8 cellular contexts compared by ENCODE assay signal in the genomic region with DNA sequence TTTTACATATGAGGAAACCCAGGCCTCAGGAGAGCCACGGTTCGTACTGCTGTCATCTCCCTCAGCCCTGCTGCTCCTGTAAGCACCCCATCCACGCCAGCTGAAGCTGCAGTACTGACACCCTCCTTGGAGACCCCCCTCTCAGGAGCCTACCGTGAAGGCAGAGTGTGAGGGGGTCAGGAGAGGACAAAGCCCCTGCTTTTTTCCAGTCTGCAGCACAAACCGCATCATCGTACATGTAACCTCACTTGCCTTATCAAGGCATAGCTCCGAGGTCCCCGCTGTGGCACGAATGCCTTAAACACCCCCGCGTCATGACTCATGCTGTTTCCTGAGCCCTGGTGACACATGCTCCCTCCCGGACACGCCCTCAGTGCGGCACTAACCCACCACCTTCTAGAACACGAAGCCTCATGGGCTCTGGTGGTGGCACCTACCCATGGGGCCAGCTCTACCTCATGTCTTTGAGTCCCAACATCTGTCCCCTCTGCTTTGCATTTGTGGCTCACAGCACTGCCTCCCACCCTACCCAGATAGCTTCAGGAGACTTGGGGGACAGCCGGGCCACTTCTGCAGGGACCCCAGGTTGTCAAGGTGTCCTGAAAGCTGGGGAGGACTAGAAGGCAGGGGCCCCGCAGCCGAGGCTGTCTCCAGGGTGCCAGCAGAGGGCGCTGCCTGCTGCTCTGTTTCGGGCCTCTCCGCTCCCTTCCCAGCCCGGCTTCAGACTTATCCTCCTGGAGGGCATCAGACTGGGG. TPM values are rescaled to one million over a fixed set of nuclear protein-coding genes. Genes with fewer than 3 reads are reported as not detected.
DNase-seq lines count a peak whose midpoint lies in the region; ATAC-seq and FAIRE-seq lines count a peak whose summit lies in the region.

No MANE protein-coding gene starts in this region.

- H3K9me3 ChIP-seq in skeletal muscle satellite cell (replicated peaks; ENCODE audit: low read length) = no peaks in the 10 kb centered on the region

- H3K4me2 ChIP-seq in skeletal muscle satellite cell (ENCODE audit: low read length) = peak overlapping the region; percentile 67

- FAIRE-seq in HTR-8/SVneo (lab: Jason Lieb, UNC) = peak; percentile 54

- no peaks in the 10 kb centered on the region for H3K27me3 ChIP-seq in skeletal muscle satellite cell (ENCODE audit: control insufficient read depth, insufficient read depth, low read length)

- H3K27ac Mint-ChIP-seq in activated naive CD8-positive, alpha-beta T cell = peak overlapping the region; percentile 100

- H3K27me3 Mint-ChIP-seq in activated naive CD8-positive, alpha-beta T cell = no peaks in the 10 kb centered on the region

- intact Hi-C loops in left ventricle myocardium superior (cut with micrococcal nuclease) = no loop called here

- H3K4me1 Mint-ChIP-seq in activated naive CD8-positive, alpha-beta T cell (ENCODE audit: low read depth) = peaks cover 89% of the 10 kb centered on the region

- peak overlapping the region; percentile 89 for H3K4me3 Mint-ChIP-seq in activated naive CD8-positive, alpha-beta T cell

- H3K9ac ChIP-seq in skeletal muscle satellite cell (ENCODE audit: low read depth, low read length) = peak overlapping the region; percentile 1

- ATAC-seq in left ventricle myocardium superior (peak; percentile 23), GM19452 (IDR thresholded peaks at IDR 0.05; ENCODE audit: unreplicated experiment) (no peak), HG03097 (IDR thresholded peaks at IDR 0.05; ENCODE audit: low FRiP score, unreplicated experiment) (no peak)

- peaks cover 59% of the 10 kb centered on the region for H3K4me1 ChIP-seq in skeletal muscle satellite cell (ENCODE audit: control insufficient read depth, insufficient read depth, low read length)

- peaks cover 31% of the 10 kb centered on the region for H3K36me3 ChIP-seq in skeletal muscle satellite cell (ENCODE audit: insufficient read depth, low read length)

- DNase-seq in ELR (ENCODE audit: low read depth) = peak; percentile 98
- peak; percentile 84 for DNase-seq in HTR-8/SVneo (ENCODE audit: insufficient read length, low spot score)
- DNase-seq in SW480 (ENCODE audit: low spot score) = peak; percentile 96
- peak; percentile 83 for DNase-seq in left ventricle myocardium superior

- no peaks in the 10 kb centered on the region for H3K9me3 Mint-ChIP-seq in activated naive CD8-positive, alpha-beta T cell (ENCODE audit: low read depth)

- peak overlapping the region; percentile 16 for H3K4me3 ChIP-seq in skeletal muscle satellite cell (ENCODE audit: low read length)

- peaks cover 12% of the 10 kb centered on the region for H3K36me3 Mint-ChIP-seq in activated naive CD8-positive, alpha-beta T cell

RNA-seq across cellular contexts. Expression of gene SH3BGRL3, which starts 4.9 kb away (rescaled TPM):
- total RNA-seq in left ventricle myocardium superior = 34.7 TPM
- total RNA-seq in skeletal muscle satellite cell (2012; rRNA removed) = 36.2 and 43.2 TPM in 2 replicates

RNA-seq across cellular contexts. Expression of gene UBXN11, which starts 21.7 kb away (rescaled TPM):
- 9.7 TPM for total RNA-seq in left ventricle myocardium superior
- total RNA-seq in skeletal muscle satellite cell (2012; rRNA removed) = 2.8 TPM in 2 replicates

RNA-seq across cellular contexts. Expression of gene CD52, which starts 33.0 kb away (rescaled TPM):
- 6.3 TPM for total RNA-seq in left ventricle myocardium superior
- not detected in 2 replicates for total RNA-seq in skeletal muscle satellite cell (2012; rRNA removed)

RNA-seq across cellular contexts. Expression of gene CEP85, which starts 50.8 kb away (rescaled TPM):
- 91.1 TPM for total RNA-seq in left ventricle myocardium superior
- 6.3 and 8.3 TPM in 2 replicates for total RNA-seq in skeletal muscle satellite cell (2012; rRNA removed)
